ENCODE assay signal across 24 cellular contexts in genomic region chr5:157506066-157506590, GRCh38. TPM values are rescaled to one million over a fixed set of nuclear protein-coding genes. Genes with fewer than 3 reads are reported as not detected.
A peak's percentile ranks its signal among the peaks of the same experiment; 100 is the strongest.
DNase-seq lines count a peak whose midpoint lies in the region; ATAC-seq and TF ChIP-seq lines count a peak whose summit lies in the region.
"Had no signal": no experiment of that assay in that cellular context is flagged by ENCODE, and none has a peak within 500 bp of the region (broad histone marks: within the 10 kb centered on the region; RNA-seq: fewer than 3 reads in every experiment).

No MANE protein-coding gene starts in this region.

- H3K4me1 ChIP-seq in fibroblast of lung (ENCODE audit: control insufficient read depth, extremely low read depth, insufficient read depth, low read length), result peaks cover 2% of the 10 kb centered on the region

- H3K4me3 ChIP-seq in fibroblast of lung (replicated peaks in 1 of 4; ENCODE audit: control extremely low read depth in 1 of 4, insufficient read depth in 1 of 4, low read depth in 3 of 4, low read length in 4 of 4), result no peak overlapping the region
- H3K4me3 ChIP-seq: colonic mucosa, heart left ventricle, left lung, psoas muscle, stomach, upper lobe of left lung had no signal

- H3K79me2 ChIP-seq in fibroblast of lung (ENCODE audit: control insufficient read depth, insufficient read depth, low read length), result no peaks in the 10 kb centered on the region

- TF ChIP-seq CTCF in fibroblast of lung (conservative IDR thresholded peaks at IDR 0.05 in 1 of 2, IDR thresholded peaks at IDR 0.05 in 1 of 2; ENCODE audit: low read depth in 1 of 2, low read length in 2 of 2), result no peak

- no peaks in the 10 kb centered on the region for H4K20me1 ChIP-seq in fibroblast of lung (ENCODE audit: control insufficient read depth, extremely low read depth, insufficient read depth, low read length)

- H3K9ac ChIP-seq in fibroblast of lung (ENCODE audit: insufficient read depth, low read length), result no peak overlapping the region

- H3K27me3 ChIP-seq in fibroblast of lung (ENCODE audit: control insufficient read depth, insufficient read depth, low read length), result no peaks in the 10 kb centered on the region
- H3K27me3 ChIP-seq: colonic mucosa, heart left ventricle, left lung, stomach, upper lobe of left lung had no signal

- CTCF ChIA-PET in activated CD4-positive, alpha-beta T cell treated with anti-CD3 and anti-CD28 coated beads, Interleukin-2, amount 10 ng/mL, durations not matched to agents 7 days and 5 days (lab: Charles Lee), result interaction anchor here (0.6 to 1.1 kb wide), 3 partner anchors 11 to 213 kb away, joined by 3 read pairs; no protein-coding TSS in a partner anchor

- peaks cover 49% of the 10 kb centered on the region for H3K4me1 Mint-ChIP-seq in activated CD4-positive, alpha-beta T cell treated with anti-CD3 and anti-CD28 coated beads, Interleukin-2, amount 10 ng/mL, durations not matched to agents 7 days and 5 days
- peaks cover 72% of the 10 kb centered on the region for H3K4me1 Mint-ChIP-seq in stimulated activated memory B cell treated with anti-CD40 and anti-IgM and Interleukin-4, amounts not matched to agents 10 μg/mL and 1 μg/mL and 100 μg/mL, for 72 hours

- H3K27me3 Mint-ChIP-seq in activated CD4-positive, alpha-beta T cell treated with anti-CD3 and anti-CD28 coated beads, Interleukin-2, amount 10 ng/mL, durations not matched to agents 7 days and 5 days, result no peaks in the 10 kb centered on the region
- H3K27me3 Mint-ChIP-seq in stimulated activated memory B cell treated with anti-CD40 and anti-IgM and Interleukin-4, amounts not matched to agents 10 μg/mL and 1 μg/mL and 100 μg/mL, for 72 hours, result no peaks in the 10 kb centered on the region
- H3K27me3 Mint-ChIP-seq: activated naive CD8-positive, alpha-beta T cell treated with anti-CD3 and anti-CD28 coated beads, Interleukin-2, amount 10 ng/mL, durations not matched to agents 7 days and 5 days had no signal

- DNase-seq in activated CD4-positive, alpha-beta T cell treated with anti-CD3 and anti-CD28 coated beads, Interleukin-2, amount 10 ng/mL, durations not matched to agents 7 days and 5 days, result no peak
- DNase-seq in activated CD4-positive, alpha-beta T cell treated with anti-CD3 and anti-CD28 coated beads for 4 hours, result no peak
- peak; percentile 91 for DNase-seq in LHCN-M2 (ENCODE audit: low read depth)
- peak; percentile 52 to 67 for DNase-seq in fibroblast of lung (ENCODE audit: low read depth in 2 of 2)
- no peak for DNase-seq in CD1c-positive myeloid dendritic cell (ENCODE audit: extremely low spot score)
- DNase-seq: activated naive CD8-positive, alpha-beta T cell treated with anti-CD3 and anti-CD28 coated beads, Interleukin-2, amount 10 ng/mL, durations not matched to agents 7 days and 5 days; C1 segment of cervical spinal cord; colonic mucosa; GOT3; heart left ventricle; KBM-7; left lung; MV-4-11; NCI-H1694; psoas muscle; small intestine; stimulated activated CD4-positive, alpha-beta T cell treated with anti-CD3 and anti-CD28 coated beads, Interleukin-2, amount 100 ng/mL, for 48 hours; stomach had no signal

- H3K27ac Mint-ChIP-seq in activated CD4-positive, alpha-beta T cell treated with anti-CD3 and anti-CD28 coated beads, Interleukin-2, amount 10 ng/mL, durations not matched to agents 7 days and 5 days, result peak overlapping the region; percentile 37
- H3K27ac Mint-ChIP-seq in stimulated activated memory B cell treated with anti-CD40 and anti-IgM and Interleukin-4, amounts not matched to agents 10 μg/mL and 1 μg/mL and 100 μg/mL, for 72 hours, result peak overlapping the region; percentile 90
- H3K27ac Mint-ChIP-seq: activated naive CD8-positive, alpha-beta T cell treated with anti-CD3 and anti-CD28 coated beads, Interleukin-2, amount 10 ng/mL, durations not matched to agents 7 days and 5 days had no signal

- H3K36me3 ChIP-seq in fibroblast of lung (ENCODE audit: control insufficient read depth, insufficient read depth, low read length), result peaks cover 4% of the 10 kb centered on the region
- H3K36me3 ChIP-seq: colonic mucosa had no signal

- no peaks in the 10 kb centered on the region for H3K9me3 Mint-ChIP-seq in activated CD4-positive, alpha-beta T cell treated with anti-CD3 and anti-CD28 coated beads, Interleukin-2, amount 10 ng/mL, durations not matched to agents 7 days and 5 days
- H3K9me3 Mint-ChIP-seq in stimulated activated memory B cell treated with anti-CD40 and anti-IgM and Interleukin-4, amounts not matched to agents 10 μg/mL and 1 μg/mL and 100 μg/mL, for 72 hours, result no peaks in the 10 kb centered on the region
- H3K9me3 Mint-ChIP-seq: activated naive CD8-positive, alpha-beta T cell treated with anti-CD3 and anti-CD28 coated beads, Interleukin-2, amount 10 ng/mL, durations not matched to agents 7 days and 5 days; brain had no signal

- H3K9me3 ChIP-seq in fibroblast of lung (ENCODE audit: control insufficient read depth, insufficient read depth, low read depth, low read length), result no peaks in the 10 kb centered on the region
- H3K9me3 ChIP-seq: colonic mucosa, heart left ventricle, left lung, psoas muscle, stomach, upper lobe of left lung had no signal

- H3K27ac ChIP-seq in fibroblast of lung (ENCODE audit: insufficient read depth, low read length), result no peak overlapping the region
- H3K27ac ChIP-seq: psoas muscle, VCaP had no signal

- no peak overlapping the region for H3K4me2 ChIP-seq in fibroblast of lung (ENCODE audit: extremely low read depth, insufficient read depth, low read length)

- H3K36me3 Mint-ChIP-seq in activated CD4-positive, alpha-beta T cell treated with anti-CD3 and anti-CD28 coated beads, Interleukin-2, amount 10 ng/mL, durations not matched to agents 7 days and 5 days (ENCODE audit: low read depth), result peaks cover 77% of the 10 kb centered on the region
- peaks cover 57% of the 10 kb centered on the region for H3K36me3 Mint-ChIP-seq in stimulated activated memory B cell treated with anti-CD40 and anti-IgM and Interleukin-4, amounts not matched to agents 10 μg/mL and 1 μg/mL and 100 μg/mL, for 72 hours

- ATAC-seq in stimulated activated memory B cell treated with anti-CD40 and anti-IgM and Interleukin-4, amounts not matched to agents 10 μg/mL and 1 μg/mL and 100 μg/mL, for 72 hours, result no peak
- ATAC-seq in HG02870 (IDR thresholded peaks at IDR 0.05; ENCODE audit: unreplicated experiment) (no peak), HG02973 (IDR thresholded peaks at IDR 0.05; ENCODE audit: unreplicated experiment) (no peak)
- ATAC-seq: left lung, psoas muscle had no signal

- H3K4me3 Mint-ChIP-seq in activated CD4-positive, alpha-beta T cell treated with anti-CD3 and anti-CD28 coated beads, Interleukin-2, amount 10 ng/mL, durations not matched to agents 7 days and 5 days, result no peak overlapping the region
- no peak overlapping the region for H3K4me3 Mint-ChIP-seq in stimulated activated memory B cell treated with anti-CD40 and anti-IgM and Interleukin-4, amounts not matched to agents 10 μg/mL and 1 μg/mL and 100 μg/mL, for 72 hours
- H3K4me3 Mint-ChIP-seq: activated naive CD8-positive, alpha-beta T cell treated with anti-CD3 and anti-CD28 coated beads, Interleukin-2, amount 10 ng/mL, durations not matched to agents 7 days and 5 days; brain had no signal

- H2AFZ ChIP-seq in fibroblast of lung (ENCODE audit: low read length), result no peak overlapping the region

- POLR2A ChIA-PET in activated CD4-positive, alpha-beta T cell treated with anti-CD3 and anti-CD28 coated beads, Interleukin-2, amount 10 ng/mL, durations not matched to agents 7 days and 5 days (lab: Charles Lee), result no interaction called here

RNA-seq across cellular contexts. Expression of gene NIPAL4, which starts 46.1 kb away (rescaled TPM):
- under 1 TPM; 0.10 to 0.17 TPM for total RNA-seq in activated CD4-positive, alpha-beta T cell treated with anti-CD3 and anti-CD28 coated beads, Interleukin-2, amount 10 ng/mL, durations not matched to agents 7 days and 5 days
- total RNA-seq in LHCN-M2 (2014; rRNA removed) (not detected in 2 replicates), fibroblast of lung (0.17 and 0.26 TPM in 2 replicates)
- polyA plus RNA-seq in LHCN-M2 (2012), result 0.06 TPM
- polyA plus RNA-seq in fibroblast of lung, result 0.06 and 0.07 TPM in 2 replicates
- not detected in 2 replicates for polyA plus RNA-seq in fibroblast of lung (2012)
- not detected in 2 replicates for polyA minus RNA-seq in fibroblast of lung (ENCODE audit: low replicate concordance)
- total RNA-seq: activated naive CD8-positive, alpha-beta T cell treated with anti-CD3 and anti-CD28 coated beads, Interleukin-2, amount 10 ng/mL, durations not matched to agents 7 days and 5 days had no signal

Comparison
In these comparisons a context has a peak if more than half of its experiments do, and no peak if none do; other contexts are left out.
1. DNase-seq: peak in LHCN-M2 (single experiment) and fibroblast of lung (2 of 2); none in activated CD4-positive, alpha-beta T cell treated with anti-CD3 and anti-CD28 coated beads, Interleukin-2, amount 10 ng/mL, durations not matched to agents 7 days and 5 days (single experiment), activated CD4-positive, alpha-beta T cell treated with anti-CD3 and anti-CD28 coated beads for 4 hours (0 of 2) and CD1c-positive myeloid dendritic cell (single experiment).